2 cellular contexts compared by ENCODE assay signal in genomic region chr1:212344905-212345304, GRCh38.
TF ChIP-seq lines count a peak whose summit lies in the region.

No MANE protein-coding gene starts in this region.

TF ChIP-seq in HepG2, 621 proteins besides CTCF, POLR2A, EP300 and RAD21:
- TF ChIP-seq ZNF770 (CRISPR knock-in tag; IDR thresholded peaks at IDR 0.05) (peak; percentile 71), MYPOP (CRISPR knock-in tag; IDR thresholded peaks at IDR 0.05) (no peak)

TF ChIP-seq in K562, 482 proteins besides CTCF, POLR2A, EP300 and RAD21:
- TF ChIP-seq ZNF23 (CRISPR knock-in tag; IDR thresholded peaks at IDR 0.05), result no peak
- TF ChIP-seq CEBPG (CRISPR knock-in tag; IDR thresholded peaks at IDR 0.05), result 0 out of 2 replicates have a peak, but pooled peaks have one; percentile 38
- TF ChIP-seq CEBPG (tag; conservative IDR thresholded peaks at IDR 0.05 in 1 of 2, IDR thresholded peaks at IDR 0.05 in 1 of 2), result no peak; a peak in 1 of 4 replicates
- TF ChIP-seq CEBPB (tag; IDR thresholded peaks at IDR 0.05), result peak; percentile 49
- TF ChIP-seq HDAC2 (IDR thresholded peaks at IDR 0.05), result no peak
- TF ChIP-seq, protein P1, sequence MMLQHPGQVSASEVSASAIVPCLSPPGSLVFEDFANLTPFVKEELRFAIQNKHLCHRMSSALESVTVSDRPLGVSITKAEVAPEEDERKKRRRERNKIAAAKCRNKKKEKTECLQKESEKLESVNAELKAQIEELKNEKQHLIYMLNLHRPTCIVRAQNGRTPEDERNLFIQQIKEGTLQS (IDR thresholded peaks at IDR 0.05), result peak; percentile 55; the same call in 1 of the 2 replicates
- TF ChIP-seq, protein P1 (CRISPR knock-in tag; conservative IDR thresholded peaks at IDR 0.05), result no peak
TF ChIP-seq in K562: peak in this region for 3.
